In the genomic region with DNA sequence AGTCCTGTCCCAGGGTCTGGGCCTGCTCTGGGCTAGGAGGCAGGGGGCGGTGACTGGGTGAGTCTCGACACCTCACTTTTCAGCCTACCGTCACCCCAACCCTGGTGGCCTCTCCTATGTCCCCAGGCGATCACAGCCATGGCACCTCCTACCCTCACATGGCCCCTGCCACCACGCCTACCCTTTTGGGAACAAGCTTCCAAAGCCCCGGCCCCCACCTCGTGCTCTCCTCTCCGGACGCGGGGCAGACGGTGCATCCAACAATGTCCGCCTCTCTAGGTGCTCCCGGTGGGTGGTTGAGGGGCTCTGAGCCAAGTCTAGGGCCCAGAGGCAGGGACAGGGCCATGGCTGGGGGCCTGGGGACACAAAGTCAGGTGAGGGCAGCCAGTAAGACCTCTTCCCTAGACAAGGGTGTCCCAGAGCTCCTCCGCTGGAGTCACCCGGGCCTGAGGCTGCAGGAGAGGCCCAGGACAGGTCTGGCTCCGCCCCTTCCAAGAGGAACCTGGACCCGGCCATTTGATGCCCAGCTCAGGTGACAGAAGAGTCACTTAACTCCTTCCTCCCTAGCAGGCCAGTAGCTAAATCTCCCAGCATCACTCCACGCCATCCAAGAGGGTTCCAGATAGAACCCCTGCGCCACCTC, we compare ENCODE assay signal across 1 cellular context.
TF ChIP-seq lines count a peak whose summit lies in the region.

A gene with protein sequence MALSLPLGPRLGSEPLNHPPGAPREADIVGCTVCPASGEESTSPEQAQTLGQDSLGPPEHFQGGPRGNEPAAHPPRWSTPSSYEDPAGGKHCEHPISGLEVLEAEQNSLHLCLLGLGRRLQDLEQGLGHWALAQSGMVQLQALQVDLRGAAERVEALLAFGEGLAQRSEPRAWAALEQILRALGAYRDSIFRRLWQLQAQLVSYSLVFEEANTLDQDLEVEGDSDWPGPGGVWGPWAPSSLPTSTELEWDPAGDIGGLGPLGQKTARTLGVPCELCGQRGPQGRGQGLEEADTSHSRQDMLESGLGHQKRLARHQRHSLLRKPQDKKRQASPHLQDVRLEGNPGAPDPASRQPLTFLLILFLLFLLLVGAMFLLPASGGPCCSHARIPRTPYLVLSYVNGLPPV (minus strand): TSS at position 478 of the 643 bp plus-strand sequence. CDS start 132 bp downstream, at position 346.

TF ChIP-seq in H1, 55 proteins besides CTCF, POLR2A, EP300 and RAD21 (continued from another document):
- TF ChIP-seq POLR2AphosphoS5 (IDR thresholded peaks at IDR 0.05; ENCODE audit: low read depth, low read length) (peak; percentile 28; the same call in 1 of the 2 replicates), NANOG (IDR thresholded peaks at IDR 0.05; ENCODE audit: insufficient read depth, low read depth, low read length, poor library complexity, severe bottlenecking) (no peak), KDM4A (IDR thresholded peaks at IDR 0.05; ENCODE audit: low read depth, low read length, severe bottlenecking) (peak; percentile 51), SIX5 (IDR thresholded peaks at IDR 0.05; ENCODE audit: low read depth, low read length) (no peak), CREB1 (IDR thresholded peaks at IDR 0.05) (no peak), SRF (IDR thresholded peaks at IDR 0.05; ENCODE audit: low read depth, low read length) (no peak), FOSL1 (IDR thresholded peaks at IDR 0.05; ENCODE audit: insufficient read depth, low read depth, low read length) (no peak), JUN (IDR thresholded peaks at IDR 0.05; ENCODE audit: low read depth, low read length) (no peak), HDAC2 (IDR thresholded peaks at IDR 0.05; ENCODE audit: borderline replicate concordance in 1 of 2, low read depth in 2 of 2, low read length in 2 of 2) (no peak), ASH2L (IDR thresholded peaks at IDR 0.05; ENCODE audit: low read length) (no peak)
- TF ChIP-seq, protein P1, sequence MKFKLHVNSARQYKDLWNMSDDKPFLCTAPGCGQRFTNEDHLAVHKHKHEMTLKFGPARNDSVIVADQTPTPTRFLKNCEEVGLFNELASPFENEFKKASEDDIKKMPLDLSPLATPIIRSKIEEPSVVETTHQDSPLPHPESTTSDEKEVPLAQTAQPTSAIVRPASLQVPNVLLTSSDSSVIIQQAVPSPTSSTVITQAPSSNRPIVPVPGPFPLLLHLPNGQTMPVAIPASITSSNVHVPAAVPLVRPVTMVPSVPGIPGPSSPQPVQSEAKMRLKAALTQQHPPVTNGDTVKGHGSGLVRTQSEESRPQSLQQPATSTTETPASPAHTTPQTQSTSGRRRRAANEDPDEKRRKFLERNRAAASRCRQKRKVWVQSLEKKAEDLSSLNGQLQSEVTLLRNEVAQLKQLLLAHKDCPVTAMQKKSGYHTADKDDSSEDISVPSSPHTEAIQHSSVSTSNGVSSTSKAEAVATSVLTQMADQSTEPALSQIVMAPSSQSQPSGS (IDR thresholded peaks at IDR 0.05; ENCODE audit: low read length): no peak
- TF ChIP-seq, protein P2, sequence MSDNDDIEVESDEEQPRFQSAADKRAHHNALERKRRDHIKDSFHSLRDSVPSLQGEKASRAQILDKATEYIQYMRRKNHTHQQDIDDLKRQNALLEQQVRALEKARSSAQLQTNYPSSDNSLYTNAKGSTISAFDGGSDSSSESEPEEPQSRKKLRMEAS (IDR thresholded peaks at IDR 0.05): peak; percentile 53
